Comparison of ENCODE assay signal across 9 cellular contexts in the genomic region with DNA sequence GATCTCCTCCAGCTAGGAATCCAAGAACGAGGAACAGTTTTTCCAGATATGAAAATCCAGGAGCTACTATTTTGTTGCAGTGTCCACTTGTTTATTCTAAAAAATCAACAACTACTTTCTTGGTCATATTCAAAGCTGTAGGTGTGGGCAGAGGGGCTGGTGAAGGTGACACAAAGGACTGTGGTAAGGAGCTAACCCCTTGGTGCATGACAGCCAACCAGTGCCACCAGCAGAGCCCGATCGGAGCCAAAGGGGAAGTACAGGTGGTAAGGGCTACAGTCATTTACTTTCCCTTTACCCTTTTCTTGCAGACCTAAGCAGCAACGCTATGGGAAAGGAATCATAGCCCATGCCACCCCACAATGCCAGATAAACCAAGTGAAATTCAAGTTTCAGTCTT. TPM values are rescaled to one million over a fixed set of nuclear protein-coding genes. Genes with fewer than 3 reads are reported as not detected.
A peak's percentile ranks its signal among the peaks of the same experiment; 100 is the strongest.
DNase-seq lines count a peak whose midpoint lies in the region; ATAC-seq and TF ChIP-seq lines count a peak whose summit lies in the region.
"Had no signal": no experiment of that assay in that cellular context is flagged by ENCODE, and none has a peak within 500 bp of the region (broad histone marks: within the 10 kb centered on the region; RNA-seq: fewer than 3 reads in every experiment).

No MANE protein-coding gene starts in this region.

- peak overlapping the region; percentile 96 for H3K27ac Mint-ChIP-seq in memory B cell
- no peak overlapping the region for H3K27ac Mint-ChIP-seq in CD4-positive, alpha-beta T cell

- peak overlapping the region; percentile 74 for H3K4me3 Mint-ChIP-seq in memory B cell
- H3K4me3 Mint-ChIP-seq in CD4-positive, alpha-beta T cell: no peak overlapping the region

- no peaks in the 10 kb centered on the region for H3K27me3 Mint-ChIP-seq in memory B cell
- H3K27me3 Mint-ChIP-seq in CD4-positive, alpha-beta T cell: peaks cover 30% of the 10 kb centered on the region

- no peak for TF ChIP-seq CTCF in CD4-positive, alpha-beta T cell (IDR thresholded peaks at IDR 0.05)

- no peaks in the 10 kb centered on the region for H3K9me3 Mint-ChIP-seq in memory B cell
- no peaks in the 10 kb centered on the region for H3K9me3 Mint-ChIP-seq in CD4-positive, alpha-beta T cell

- DNase-seq in memory B cell (ENCODE audit: low spot score in 2 of 2): peak; percentile 55 to 63
- no peak for DNase-seq in dermis blood vessel endothelial cell
- DNase-seq in NCI-H128 (lab: John Stamatoyannopoulos, UW; ENCODE audit: unreplicated experiment): no peak
- DNase-seq in central memory CD4-positive, alpha-beta T cell: no peak
- DNase-seq in CD4-positive, alpha-beta T cell: no peak
- DNase-seq: NCI-H1105 treated with DMSO at 0.1 percent for 48 hours had no signal

- peak; percentile 63 for ATAC-seq in GM18858 (IDR thresholded peaks at IDR 0.05; ENCODE audit: unreplicated experiment)
- ATAC-seq in GM21423 (IDR thresholded peaks at IDR 0.05; ENCODE audit: unreplicated experiment): peak; percentile 53
- peak; percentile 68 for ATAC-seq in HG03457 (IDR thresholded peaks at IDR 0.05; ENCODE audit: unreplicated experiment)
- ATAC-seq in memory B cell (ENCODE audit: low read depth): peak; percentile 84
- ATAC-seq in CD4-positive, alpha-beta T cell (ENCODE audit: poor library complexity): no peak

- H3K27ac ChIP-seq in CD4-positive, alpha-beta T cell (ENCODE audit: low read depth, low read length): no peak overlapping the region

- no peaks in the 10 kb centered on the region for H3K9me3 ChIP-seq in CD4-positive, alpha-beta T cell (ENCODE audit: control insufficient read depth, low read length)

- peaks cover 34% of the 10 kb centered on the region for H3K4me1 Mint-ChIP-seq in memory B cell
- H3K4me1 Mint-ChIP-seq in CD4-positive, alpha-beta T cell (ENCODE audit: low read depth): no peaks in the 10 kb centered on the region

- CTCF ChIA-PET in CD4-positive, alpha-beta T cell (lab: Charles Lee): no interaction called here

- H3K36me3 Mint-ChIP-seq in memory B cell: no peaks in the 10 kb centered on the region
- H3K36me3 Mint-ChIP-seq in CD4-positive, alpha-beta T cell (ENCODE audit: low read depth): no peaks in the 10 kb centered on the region

- POLR2A ChIA-PET in CD4-positive, alpha-beta T cell (lab: Charles Lee): no interaction called here

- no peaks in the 10 kb centered on the region for H3K27me3 ChIP-seq in CD4-positive, alpha-beta T cell (ENCODE audit: control insufficient read depth, insufficient read depth, low read length)

- intact Hi-C loops in CD4-positive, alpha-beta T cell (cut with DNase I, micrococcal nuclease): no loop called here

RNA-seq across cellular contexts. Expression of gene PLA1A, which starts 30.7 kb away (rescaled TPM):
- 2.4 and 14.8 TPM in 2 replicates for total RNA-seq in dermis blood vessel endothelial cell
- not detected for total RNA-seq in CD4-positive, alpha-beta T cell

RNA-seq across cellular contexts. Expression of gene POPDC2, which starts 32.0 kb away (rescaled TPM):
- 0.33 and 1.7 TPM in 2 replicates for total RNA-seq in dermis blood vessel endothelial cell
- 1 to 10 TPM; 2.6 to 3.5 TPM for total RNA-seq in CD4-positive, alpha-beta T cell

RNA-seq across cellular contexts. Expression of gene COX17, which starts 48.8 kb away (rescaled TPM):
- 18.9 TPM in 2 replicates for total RNA-seq in dermis blood vessel endothelial cell
- total RNA-seq in CD4-positive, alpha-beta T cell: 10 to 100 TPM; 24.6 to 26.3 TPM

RNA-seq across cellular contexts. Expression of gene ADPRH, which starts 49.1 kb away (rescaled TPM):
- total RNA-seq in dermis blood vessel endothelial cell: 11.9 and 15.3 TPM in 2 replicates
- under 1 TPM; 0.36 TPM for total RNA-seq in CD4-positive, alpha-beta T cell

Comparison
In these comparisons a context has a peak if more than half of its experiments do, and no peak if none do; other contexts are left out.
1. DNase-seq: peak in memory B cell (2 of 2); none in dermis blood vessel endothelial cell (single experiment), NCI-H128 (single experiment), central memory CD4-positive, alpha-beta T cell (single experiment) and CD4-positive, alpha-beta T cell (0 of 10).